In the genomic region with DNA sequence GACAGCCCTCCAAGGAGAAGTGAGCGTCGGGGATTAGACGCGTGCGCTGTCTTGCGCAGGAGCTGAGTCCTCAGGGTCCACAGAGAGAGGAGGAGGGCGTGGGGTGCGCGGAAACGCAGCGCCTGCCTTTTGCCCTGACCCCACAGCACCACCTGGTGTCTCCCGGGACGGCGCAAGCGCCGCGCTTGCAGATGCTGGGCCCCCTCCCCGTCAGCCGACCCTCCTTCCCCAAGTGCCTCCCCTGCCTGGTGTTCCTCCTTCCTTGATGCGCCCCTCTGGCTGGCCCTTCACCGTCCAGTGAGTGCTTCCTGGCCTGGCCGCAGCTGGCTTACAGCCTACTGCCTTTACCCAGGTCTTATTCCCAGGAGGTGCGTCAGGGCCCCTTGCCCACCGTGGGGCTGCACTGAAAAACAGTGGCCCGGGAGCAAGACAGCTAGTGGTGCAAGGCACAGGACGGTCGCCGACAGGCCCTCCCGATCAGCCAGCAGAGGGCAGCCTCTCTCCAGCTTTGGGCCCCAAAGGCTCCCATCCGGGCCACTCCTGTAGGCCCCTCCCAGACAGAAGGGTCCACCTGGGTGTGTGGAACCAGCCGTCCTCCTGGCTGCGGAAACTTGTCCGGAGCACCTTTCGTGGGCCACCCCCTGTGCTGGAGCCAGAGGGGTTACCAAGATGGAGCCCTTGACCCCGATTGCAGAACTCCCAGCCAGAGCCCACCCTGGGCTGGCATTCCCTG, we compare ENCODE assay signal across 8 cellular contexts. TPM values are rescaled to one million over a fixed set of nuclear protein-coding genes. Genes with fewer than 3 reads are reported as not detected.
A peak's percentile ranks its signal among the peaks of the same experiment; 100 is the strongest.
DNase-seq lines count a peak whose midpoint lies in the region; ATAC-seq, FAIRE-seq and TF ChIP-seq lines count a peak whose summit lies in the region.

No MANE protein-coding gene starts in this region.

- DNase-seq in GM12892 (ENCODE audit: insufficient read length) (peak; percentile 90), NCI-H128 (lab: John Stamatoyannopoulos, UW; ENCODE audit: unreplicated experiment) (peak; percentile 42), anterior cingulate cortex (lab: John Stamatoyannopoulos, UW) (peak in 56 of 58 donors; percentile 25 to 89 (median 77)), hepatic stellate cell (ENCODE audit: low spot score) (peak; percentile 83), retina (peak; percentile 85), cerebellar nuclear complex (lab: John Stamatoyannopoulos, UW) (no peak)
- peak; percentile 74 for DNase-seq in T-helper 2 cell treated with Interferon-gamma antibody and Interleukin-4, amounts not matched to agents 5 μg/mL and 100 μg/mL, for 36 hours (ENCODE audit: low spot score)

- H3K4me1 Mint-ChIP-seq in T-helper 2 cell treated with Interferon-gamma antibody and Interleukin-4, amounts not matched to agents 5 μg/mL and 100 μg/mL, for 36 hours (ENCODE audit: low read depth) = peaks cover 17% of the 10 kb centered on the region

- H3K9me3 Mint-ChIP-seq in T-helper 2 cell treated with Interferon-gamma antibody and Interleukin-4, amounts not matched to agents 5 μg/mL and 100 μg/mL, for 36 hours = no peaks in the 10 kb centered on the region

- TF ChIP-seq POLR2A in GM12892 (IDR thresholded peaks at IDR 0.05; ENCODE audit: low read depth, low read length) = no peak

- H3K4me3 Mint-ChIP-seq in T-helper 2 cell treated with Interferon-gamma antibody and Interleukin-4, amounts not matched to agents 5 μg/mL and 100 μg/mL, for 36 hours = peak overlapping the region; percentile 77

- no peak overlapping the region for H3K27ac Mint-ChIP-seq in T-helper 2 cell treated with Interferon-gamma antibody and Interleukin-4, amounts not matched to agents 5 μg/mL and 100 μg/mL, for 36 hours

- peak; percentile 43 for ATAC-seq in HG02763 (IDR thresholded peaks at IDR 0.05; ENCODE audit: unreplicated experiment)

- H3K27me3 Mint-ChIP-seq in T-helper 2 cell treated with Interferon-gamma antibody and Interleukin-4, amounts not matched to agents 5 μg/mL and 100 μg/mL, for 36 hours (ENCODE audit: low read depth) = peaks cover 19% of the 10 kb centered on the region

- H3K36me3 Mint-ChIP-seq in T-helper 2 cell treated with Interferon-gamma antibody and Interleukin-4, amounts not matched to agents 5 μg/mL and 100 μg/mL, for 36 hours (ENCODE audit: low read depth) = peaks cover 15% of the 10 kb centered on the region

- peak; percentile 50 for FAIRE-seq in GM12892 (lab: Jason Lieb, UNC)

RNA-seq across cellular contexts. Expression of gene PHLDA3, which starts 12.9 kb away (rescaled TPM):
- 5.7 TPM for polyA plus RNA-seq in GM12892 (2012; ENCODE audit: missing spikeins)

RNA-seq across cellular contexts. Expression of gene CSRP1, which starts 25.0 kb away (rescaled TPM):
- polyA plus RNA-seq in GM12892 (2012; ENCODE audit: missing spikeins) = 35.2 TPM

RNA-seq across cellular contexts. Expression of gene NAV1, which starts 57.0 kb away (rescaled TPM):
- 0.61 TPM for polyA plus RNA-seq in GM12892 (2012; ENCODE audit: missing spikeins)

Comparison
In these comparisons a context has a peak if more than half of its experiments do, and no peak if none do; other contexts are left out.
1. DNase-seq: peak in GM12892 (single experiment), NCI-H128 (single experiment), T-helper 2 cell treated with Interferon-gamma antibody and Interleukin-4, amounts not matched to agents 5 μg/mL and 100 μg/mL, for 36 hours (single experiment), anterior cingulate cortex (56 of 58), hepatic stellate cell (single experiment) and retina (single experiment); none in cerebellar nuclear complex (0 of 2).